31 cellular contexts compared by ENCODE assay signal in the genomic region with DNA sequence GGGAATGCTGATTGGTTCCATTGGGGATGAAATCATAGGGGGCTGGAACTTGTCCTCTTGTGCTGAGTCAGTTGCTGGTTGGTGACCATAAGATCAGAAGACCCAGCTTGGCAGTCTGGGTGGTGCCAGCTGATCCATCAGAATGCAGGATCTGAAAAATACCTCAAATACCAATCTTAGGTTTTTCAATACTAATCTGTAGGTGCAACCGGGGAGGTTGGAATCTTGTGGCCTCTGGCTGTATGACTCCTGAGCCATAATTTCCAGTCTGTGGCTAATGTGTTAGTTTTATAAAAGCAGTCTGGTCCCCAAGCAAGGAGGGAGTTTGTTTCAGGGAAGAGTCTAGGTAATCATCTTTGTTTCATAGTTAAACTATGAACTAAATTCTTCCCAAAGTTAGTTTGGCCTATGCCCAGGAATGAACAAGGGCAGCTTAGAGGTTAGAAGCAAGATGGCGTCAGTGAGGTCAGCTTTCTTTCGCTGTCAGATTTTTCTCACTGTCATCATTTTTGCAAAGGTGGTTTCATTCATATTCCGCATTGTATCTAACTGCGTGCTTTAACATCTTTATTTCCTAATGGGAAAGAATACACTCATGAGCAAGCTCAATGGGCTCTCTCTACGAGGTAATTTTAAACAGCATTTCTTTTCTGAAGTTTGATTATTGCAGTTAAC. TPM values are rescaled to one million over a fixed set of nuclear protein-coding genes. Genes with fewer than 3 reads are reported as not detected.
DNase-seq lines count a peak whose midpoint lies in the region; ATAC-seq and TF ChIP-seq lines count a peak whose summit lies in the region.
"Had no signal": no experiment of that assay in that cellular context is flagged by ENCODE, and none has a peak within 500 bp of the region (broad histone marks: within the 10 kb centered on the region; RNA-seq: fewer than 3 reads in every experiment).

No MANE protein-coding gene starts in this region.

- no peak overlapping the region for H3K9ac ChIP-seq in SK-N-MC (ENCODE audit: insufficient read length)

- POLR2A ChIA-PET in CD8-positive, alpha-beta T cell (lab: Charles Lee) = interaction anchor here (1.2 kb wide), 1 partner anchor 11 kb away, joined by 3 read pairs; no protein-coding TSS in a partner anchor

- intact Hi-C loops in CD8-positive, alpha-beta T cell (cut with DNase I, micrococcal nuclease) = no loop called here

- CTCF ChIA-PET in CD8-positive, alpha-beta T cell (lab: Charles Lee) = interaction anchor here (2.0 kb wide), 1 partner anchor 221 kb away, joined by 5 read pairs; no protein-coding TSS in a partner anchor

- no peak overlapping the region for H3K4me3 ChIP-seq in CD8-positive, alpha-beta T cell (ENCODE audit: low read depth, low read length)
- peak overlapping the region; percentile 70 for H3K4me3 ChIP-seq in SK-N-MC
- H3K4me3 ChIP-seq in foreskin fibroblast (ENCODE audit: low read depth in 1 of 2, low read length in 2 of 2) = no peak overlapping the region
- H3K4me3 ChIP-seq: heart right ventricle, smooth muscle cell had no signal

- H3K4me1 Mint-ChIP-seq in activated T-cell treated with anti-CD3 and anti-CD28 coated beads, Interleukin-2, amount 50 U/mL, for 24 hours (ENCODE audit: low read depth) = peaks cover 29% of the 10 kb centered on the region
- peaks cover 10% of the 10 kb centered on the region for H3K4me1 Mint-ChIP-seq in CD8-positive, alpha-beta T cell (ENCODE audit: low read depth)

- H3K27me3 Mint-ChIP-seq in activated T-cell treated with anti-CD3 and anti-CD28 coated beads, Interleukin-2, amount 50 U/mL, for 24 hours = no peaks in the 10 kb centered on the region
- no peaks in the 10 kb centered on the region for H3K27me3 Mint-ChIP-seq in CD8-positive, alpha-beta T cell (ENCODE audit: low read depth)
- H3K27me3 Mint-ChIP-seq: activated naive CD8-positive, alpha-beta T cell treated with anti-CD3 and anti-CD28 coated beads, Interleukin-2, amount 10 ng/mL, durations not matched to agents 7 days and 5 days; brain; type B pancreatic cell had no signal

- no peaks in the 10 kb centered on the region for H3K9me3 ChIP-seq in CD8-positive, alpha-beta T cell (ENCODE audit: low read length)
- no peaks in the 10 kb centered on the region for H3K9me3 ChIP-seq in SK-N-MC (ENCODE audit: low read depth, low read length)
- H3K9me3 ChIP-seq: BE2C, heart right ventricle had no signal

- H3K27ac Mint-ChIP-seq in activated T-cell treated with anti-CD3 and anti-CD28 coated beads, Interleukin-2, amount 50 U/mL, for 24 hours = peak overlapping the region; percentile 24
- H3K27ac Mint-ChIP-seq in CD8-positive, alpha-beta T cell = peak overlapping the region; percentile 35
- H3K27ac Mint-ChIP-seq: activated naive CD8-positive, alpha-beta T cell treated with anti-CD3 and anti-CD28 coated beads, Interleukin-2, amount 10 ng/mL, durations not matched to agents 7 days and 5 days; brain; type B pancreatic cell; WTC11 had no signal

- no peak for TF ChIP-seq CTCF in CD8-positive, alpha-beta T cell (IDR thresholded peaks at IDR 0.05)
- TF ChIP-seq CTCF in foreskin fibroblast (IDR thresholded peaks at IDR 0.05; ENCODE audit: low read depth, low read length) = no peak

- no peak overlapping the region for H3K4me3 Mint-ChIP-seq in activated T-cell treated with anti-CD3 and anti-CD28 coated beads, Interleukin-2, amount 50 U/mL, for 24 hours
- no peak overlapping the region for H3K4me3 Mint-ChIP-seq in CD8-positive, alpha-beta T cell
- H3K4me3 Mint-ChIP-seq: activated naive CD8-positive, alpha-beta T cell treated with anti-CD3 and anti-CD28 coated beads, Interleukin-2, amount 10 ng/mL, durations not matched to agents 7 days and 5 days; type B pancreatic cell; WTC11 had no signal

- no peak overlapping the region for H3K27ac ChIP-seq in CD8-positive, alpha-beta T cell (ENCODE audit: low read depth, low read length)
- H3K27ac ChIP-seq in SK-N-MC = peak overlapping the region; percentile 67
- H3K27ac ChIP-seq: epithelial cell of prostate, heart right ventricle had no signal

- H3K27me3 ChIP-seq in CD8-positive, alpha-beta T cell (ENCODE audit: insufficient read depth, low read length) = no peaks in the 10 kb centered on the region
- H3K27me3 ChIP-seq: BE2C, heart right ventricle had no signal

- peaks cover 8% of the 10 kb centered on the region for H3K36me3 Mint-ChIP-seq in activated T-cell treated with anti-CD3 and anti-CD28 coated beads, Interleukin-2, amount 50 U/mL, for 24 hours (ENCODE audit: low read depth)
- peaks cover 12% of the 10 kb centered on the region for H3K36me3 Mint-ChIP-seq in CD8-positive, alpha-beta T cell
- H3K36me3 Mint-ChIP-seq: brain, type B pancreatic cell, WTC11 had no signal

- H3K9me3 Mint-ChIP-seq in activated T-cell treated with anti-CD3 and anti-CD28 coated beads, Interleukin-2, amount 50 U/mL, for 24 hours = no peaks in the 10 kb centered on the region
- H3K9me3 Mint-ChIP-seq in CD8-positive, alpha-beta T cell = no peaks in the 10 kb centered on the region
- H3K9me3 Mint-ChIP-seq: activated naive CD8-positive, alpha-beta T cell treated with anti-CD3 and anti-CD28 coated beads, Interleukin-2, amount 10 ng/mL, durations not matched to agents 7 days and 5 days; brain; type B pancreatic cell had no signal

- DNase-seq in activated T-cell treated with anti-CD3 and anti-CD28 coated beads, Interleukin-2, amount 50 U/mL, for 24 hours = no peak
- DNase-seq in activated T-cell treated with anti-CD3 and anti-CD28 coated beads, Interleukin-2, amount 50 U/mL, for 48 hours = no peak
- DNase-seq in CD8-positive, alpha-beta T cell = no peak
- DNase-seq in SK-N-MC (ENCODE audit: low read depth, low spot score) (no peak), kidney tubule cell (ENCODE audit: low spot score) (peak; percentile 62), foreskin fibroblast (no peak), NCI-H2227 treated with DMSO at 0.1 percent for 48 hours (lab: John Stamatoyannopoulos, UW) (no peak), NCI-H187 treated with DMSO at 0.1 percent for 48 hours (lab: John Stamatoyannopoulos, UW) (no peak)
- DNase-seq: activated naive CD8-positive, alpha-beta T cell treated with anti-CD3 and anti-CD28 coated beads, Interleukin-2, amount 10 ng/mL, durations not matched to agents 7 days and 5 days; BE2C; COR-L47; effector CD4-positive, alpha-beta T cell; GOT3; heart right ventricle; KBM-7; left cardiac atrium; NCI-H146; NCI-H510A; SHP77 treated with DMSO at 0.1 percent for 48 hours; SW 1271 had no signal

- no peaks in the 10 kb centered on the region for H3K36me3 ChIP-seq in CD8-positive, alpha-beta T cell (ENCODE audit: insufficient read depth, low read length)
- no peaks in the 10 kb centered on the region for H3K36me3 ChIP-seq in SK-N-MC (ENCODE audit: insufficient read depth, low read length)
- H3K36me3 ChIP-seq: BE2C, heart right ventricle had no signal

- no peaks in the 10 kb centered on the region for H3K4me1 ChIP-seq in CD8-positive, alpha-beta T cell (ENCODE audit: insufficient read depth, low read length)
- H3K4me1 ChIP-seq: heart right ventricle had no signal

- ATAC-seq in CD8-positive, alpha-beta T cell = no peak
- ATAC-seq: heart right ventricle, left cardiac atrium, WTC11 had no signal

RNA-seq across cellular contexts. Expression of a gene that starts 2.0 kb away (rescaled TPM):
- under 1 TPM in 1 of 2 experiments, not detected in 1; 0.44 TPM for total RNA-seq in CD8-positive, alpha-beta T cell
- total RNA-seq: A673; activated CD8-positive, alpha-beta memory T cell treated with anti-CD3 and anti-CD28 coated beads for 36 hours; fibroblast of villous mesenchyme; heart right ventricle; left cardiac atrium; myocyte; pulmonary artery endothelial cell; smooth muscle cell; subcutaneous adipose tissue; WTC11 had no signal

RNA-seq across cellular contexts. Expression of a gene that starts 22.0 kb away (rescaled TPM):
- total RNA-seq in CD8-positive, alpha-beta T cell = 10 to 100 TPM; 14.1 to 14.4 TPM
